Comparison of ENCODE assay signal across 19 cellular contexts in genomic region chr2:64641585-64641984, GRCh38. TPM values are rescaled to one million over a fixed set of nuclear protein-coding genes. Genes with fewer than 3 reads are reported as not detected.
DNase-seq lines count a peak whose midpoint lies in the region; ATAC-seq, FAIRE-seq and TF ChIP-seq lines count a peak whose summit lies in the region.
"Had no signal": no experiment of that assay in that cellular context is flagged by ENCODE, and none has a peak within 500 bp of the region (broad histone marks: within the 10 kb centered on the region; RNA-seq: fewer than 3 reads in every experiment).

No MANE protein-coding gene starts in this region.

- peak; percentile 54; the same call in 1 of the 2 replicates for TF ChIP-seq EP300 in K562 (IDR thresholded peaks at IDR 0.05; ENCODE audit: low read length)

- POLR2A ChIA-PET in K562 (lab: Yijun Ruan, JAX) = interaction anchor here (0.6 to 1.6 kb wide), 3 partner anchors 13 to 489 kb away, joined by 3 to 7 read pairs (median 3); partner anchors contain the start of gene SERTAD2

- H3K36me3 ChIP-seq in K562 (ENCODE audit: control insufficient read depth, insufficient read depth, low read length) (peaks cover 24% of the 10 kb centered on the region), neural progenitor cell (no peaks in the 10 kb centered on the region)

- peak; percentile 20 for DNase-seq in NCI-H510A treated with DMSO at 0.1 percent for 48 hours (lab: John Stamatoyannopoulos, UW)
- no peak for DNase-seq in NCI-H510A (lab: John Stamatoyannopoulos, UW)
- DNase-seq in NCI-H187 (lab: John Stamatoyannopoulos, UW) = peak; percentile 38 to 57
- DNase-seq in K562 (ENCODE audit: extremely low read depth in 1 of 4, low spot score in 3 of 4) = peak in 2 of 4 experiments; percentile 57 to 84
- no peak for DNase-seq in neural progenitor cell (ENCODE audit: low spot score)
- no peak for DNase-seq in NCI-H524 (lab: John Stamatoyannopoulos, UW)
- DNase-seq: activated T-cell treated with anti-CD3 and anti-CD28 coated beads, Interleukin-2, amount 50 U/mL, for 1 hour; amygdala; COR-L47; GDM1; mucosa of descending colon; NCI-H1694 treated with DMSO at 0.1 percent for 48 hours; Right ventricle myocardium superior had no signal

- TF ChIP-seq RAD21 in K562 (CRISPR knock-in tag; conservative IDR thresholded peaks at IDR 0.05 in 1 of 2, IDR thresholded peaks at IDR 0.05 in 1 of 2) = no peak

- H3K4me2 ChIP-seq in K562 (ENCODE audit: insufficient read depth, low read length) (peak overlapping the region; percentile 72), neural progenitor cell (no peak overlapping the region)
- H3K4me2 ChIP-seq: A549 had no signal

- H2AFZ ChIP-seq in K562 (ENCODE audit: low read depth, low read length) (no peak overlapping the region), neural progenitor cell (replicated peaks) (no peak overlapping the region)

- H4K20me1 ChIP-seq in K562 (replicated peaks; ENCODE audit: control insufficient read depth, insufficient read depth, low read length) = peaks cover 7% of the 10 kb centered on the region; the same call in 1 of the 2 replicates
- peaks cover 79% of the 10 kb centered on the region for H4K20me1 ChIP-seq in neural progenitor cell (ENCODE audit: low read depth)

- peaks cover 93% of the 10 kb centered on the region for H3K4me1 Mint-ChIP-seq in neural progenitor cell

- H3K4me3 Mint-ChIP-seq in neural progenitor cell = no peak overlapping the region
- H3K4me3 Mint-ChIP-seq: T-helper 2 cell treated with Interferon-gamma antibody and Interleukin-4, amounts not matched to agents 5 μg/mL and 100 μg/mL, for 36 hours had no signal

- intact Hi-C loops in K562 (cut with micrococcal nuclease) = no loop called here

- no TSS peak for BruUV-seq in K562 (replicated peaks; lab: Mats Ljungman, UMichigan)

- peaks cover 24% of the 10 kb centered on the region for H3F3A ChIP-seq in neural progenitor cell (ENCODE audit: low read depth)

- H3K27ac ChIP-seq in K562 (ENCODE audit: extremely low read depth, low read depth, low read length) (peak overlapping the region; percentile 71), neural progenitor cell (no peak overlapping the region)

- CTCF ChIA-PET in K562 (lab: Yijun Ruan, JAX; ENCODE audit: low intra/inter-chr PET ratio) = no interaction called here

- peak; percentile 71 for FAIRE-seq in K562 (lab: Jason Lieb, UNC)
- FAIRE-seq: A549, colon, islet of Langerhans had no signal

- TF ChIP-seq CTCF in K562 (IDR thresholded peaks at IDR 0.05 in 2 of 3, conservative IDR thresholded peaks at IDR 0.05 in 1 of 3; ENCODE audit: insufficient read depth in 2 of 3, low read depth in 1 of 3, low read length in 3 of 3) (no peak), neural progenitor cell (IDR thresholded peaks at IDR 0.05) (no peak)

- H3K9me3 Mint-ChIP-seq in neural progenitor cell = no peaks in the 10 kb centered on the region
- H3K9me3 Mint-ChIP-seq: T-helper 2 cell treated with Interferon-gamma antibody and Interleukin-4, amounts not matched to agents 5 μg/mL and 100 μg/mL, for 36 hours had no signal

- H3K4me1 ChIP-seq in K562 (replicated peaks in 1 of 2; ENCODE audit: control insufficient read depth in 2 of 2, insufficient read depth in 2 of 2, low read length in 2 of 2) = peaks cover 36 to 71% of the 10 kb centered on the region in 2 experiments
- peaks cover 83% of the 10 kb centered on the region for H3K4me1 ChIP-seq in neural progenitor cell

- TF ChIP-seq POLR2A in K562 (conservative IDR thresholded peaks at IDR 0.05) = no peak

- H3K9me3 ChIP-seq in K562 (replicated peaks; ENCODE audit: control insufficient read depth, insufficient read depth, low read depth, low read length) (no peaks in the 10 kb centered on the region), neural progenitor cell (ENCODE audit: low read depth) (no peaks in the 10 kb centered on the region)
- H3K9me3 ChIP-seq: A549, mucosa of descending colon had no signal

- WGBS in K562 (ENCODE audit: insufficient coverage, low coverage, missing lambda C conversion rate) = 5% methylated on average over 10 of the region's 10 CpGs

- H3K27me3 ChIP-seq in K562 (ENCODE audit: control insufficient read depth in 2 of 2, insufficient read depth in 2 of 2, low read length in 2 of 2) (no peaks in the 10 kb centered on the region), neural progenitor cell (no peaks in the 10 kb centered on the region)

- H3K27me3 Mint-ChIP-seq in neural progenitor cell (ENCODE audit: insufficient read depth, low read depth) = peaks cover 7% of the 10 kb centered on the region

- no peak overlapping the region; the same call in 1 of the 2 replicates for H3K4me3 ChIP-seq in K562
- no peak overlapping the region for H3K4me3 ChIP-seq in neural progenitor cell
- H3K4me3 ChIP-seq: A549, mucosa of descending colon had no signal

- peaks cover 9% of the 10 kb centered on the region for H3K36me3 Mint-ChIP-seq in neural progenitor cell

- H3K27ac Mint-ChIP-seq in neural progenitor cell = peak overlapping the region; percentile 72

- H3K9me1 ChIP-seq in K562 (ENCODE audit: control insufficient read depth, insufficient read depth, low read length) = no peaks in the 10 kb centered on the region

- in situ Hi-C loops in K562 (cut with MboI) = loop anchor here (5.0 kb wide), 1 partner anchor 221 kb away; no protein-coding TSS in a partner anchor

- H3K79me2 ChIP-seq in K562 (ENCODE audit: control insufficient read depth, insufficient read depth, low read length) = peaks cover 100% of the 10 kb centered on the region
- H3K79me2 ChIP-seq in neural progenitor cell (ENCODE audit: low read depth) = peaks cover 97% of the 10 kb centered on the region

- H3K9ac ChIP-seq in K562 (ENCODE audit: insufficient read depth in 1 of 2, low read depth in 2 of 2, low read length in 2 of 2) (peak overlapping the region; percentile 32 to 86; a peak in 2 of 4 replicates), neural progenitor cell (no peak overlapping the region)

- ATAC-seq in K562 = peak; percentile 7
- no peak for ATAC-seq in HG02852 (IDR thresholded peaks at IDR 0.05; ENCODE audit: unreplicated experiment)
- ATAC-seq in HG02642 (IDR thresholded peaks at IDR 0.05; ENCODE audit: poor library complexity, unreplicated experiment) = no peak
- ATAC-seq: A549, mucosa of descending colon had no signal

TF ChIP-seq in K562, 482 proteins besides CTCF, POLR2A, EP300 and RAD21 (continues in another document):
- TF ChIP-seq RNF2 (IDR thresholded peaks at IDR 0.05) (no peak), ZKSCAN8 (CRISPR knock-in tag; IDR thresholded peaks at IDR 0.05) (no peak), RUNX1 (IDR thresholded peaks at IDR 0.05; ENCODE audit: low read depth) (no peak), ZNF785 (CRISPR knock-in tag; IDR thresholded peaks at IDR 0.05) (no peak), HMBOX1 (IDR thresholded peaks at IDR 0.05) (no peak), USF2 (CRISPR knock-in tag; IDR thresholded peaks at IDR 0.05) (no peak), FOXP4 (CRISPR knock-in tag; IDR thresholded peaks at IDR 0.05; ENCODE audit: borderline replicate concordance) (no peak)

RNA-seq across cellular contexts. Expression of gene SERTAD2, which starts 12.1 kb away (rescaled TPM):
- total RNA-seq in K562 (2011; cell fraction: chromatin; rRNA removed; ENCODE audit: low replicate concordance) = 9.0 and 18.6 TPM in 2 replicates
- total RNA-seq in K562 (2011; cell fraction: nucleolus; rRNA removed) = 8.2 and 9.5 TPM in 2 replicates
- 17.8 and 37.0 TPM in 2 replicates for total RNA-seq in K562 (2011; cell fraction: nucleoplasm; rRNA removed)
- 5.3 and 5.9 TPM in 2 replicates for total RNA-seq in K562 (2014; rRNA removed)
- total RNA-seq in K562 (2014; rRNA removed; fragmentation: Illumina TruSeq; extraction: Trizol) = 5.7 and 6.1 TPM in 2 replicates
- 6.5 and 7.1 TPM in 2 replicates for total RNA-seq in K562 (2015; rRNA removed; fragmentation: Illumina TruSeq; extraction: Trizol)
- 11.3 and 11.6 TPM in 2 replicates for total RNA-seq in K562 (2021)
- polyA plus RNA-seq in K562 (2011; rRNA removed) = 5.9 and 6.6 TPM in 2 replicates
- 6.1 and 8.2 TPM in 2 replicates for polyA plus RNA-seq in K562 (2011; cell fraction: cytosol; rRNA removed)
- 5.4 and 7.0 TPM in 2 replicates for polyA plus RNA-seq in K562 (2011; cell fraction: nucleus; rRNA removed)
- 10.7 and 11.1 TPM in 2 replicates for polyA plus RNA-seq in K562 (2012)
- 9.4 and 12.5 TPM in 2 replicates for polyA plus RNA-seq in K562 (2014; fragmentation: Illumina TruSeq; extraction: Trizol)
- polyA plus RNA-seq in K562 (2014; fragmentation: Nextera tagmentation; extraction: Ambion mirVana) = 1 to 10 TPM; 3.0 to 3.4 TPM
- 6.3 and 7.5 TPM in 2 replicates for polyA plus RNA-seq in K562 (2014; rRNA removed)
- 11.4 and 12.5 TPM in 2 replicates for polyA minus RNA-seq in K562 (2011; rRNA and poly(A)+ RNA removed)
- polyA minus RNA-seq in K562 (2011; cell fraction: cytosol; rRNA and poly(A)+ RNA removed) = 5.9 and 8.6 TPM in 2 replicates
- 7.7 and 10.0 TPM in 2 replicates for polyA minus RNA-seq in K562 (2011; cell fraction: nucleus; rRNA and poly(A)+ RNA removed)
- 12.2 and 19.1 TPM in 2 replicates for total RNA-seq in neural progenitor cell (ENCODE audit: low replicate concordance)

Comparison
In these comparisons a context has a peak if more than half of its experiments do, and no peak if none do; other contexts are left out.
1. DNase-seq: peak in NCI-H510A treated with DMSO at 0.1 percent for 48 hours (single experiment) and NCI-H187 (2 of 2); none in NCI-H510A (single experiment), neural progenitor cell (single experiment) and NCI-H524 (0 of 2).